Comparison of ENCODE assay signal across 31 cellular contexts in genomic region chr2:180180511-180180910, GRCh38.
"Had no signal": no experiment of that assay in that cellular context is flagged by ENCODE, and none has a peak within 500 bp of the region (broad histone marks: within the 10 kb centered on the region; RNA-seq: fewer than 3 reads in every experiment).

No MANE protein-coding gene starts in this region.

- H3K27me3 Mint-ChIP-seq: activated B cell treated with CpG ODN at 0.5 μM for 24 hours; activated CD8-positive, alpha-beta T cell treated with anti-CD3 and anti-CD28 coated beads for 36 hours; activated naive CD4-positive, alpha-beta T cell treated with anti-CD3 and anti-CD28 coated beads, Interleukin-2, amount 50 U/mL, for 24 hours; activated naive CD8-positive, alpha-beta T cell treated with anti-CD3 and anti-CD28 coated beads for 36 hours; activated naive CD8-positive, alpha-beta T cell treated with anti-CD3 and anti-CD28 coated beads, Interleukin-2, amount 50 U/mL, for 24 hours; activated T-helper 17 cell treated with anti-CD3 and anti-CD28 coated beads, Interleukin-2, amount 50 U/mL, for 72 hours had no signal

- H3K36me3 Mint-ChIP-seq: activated naive CD4-positive, alpha-beta T cell treated with anti-CD3 and anti-CD28 coated beads, Interleukin-2, amount 50 U/mL, for 24 hours; activated naive CD8-positive, alpha-beta T cell treated with anti-CD3 and anti-CD28 coated beads for 36 hours had no signal

- H3K4me1 Mint-ChIP-seq: activated B cell treated with CpG ODN at 0.5 μM for 24 hours; activated naive CD4-positive, alpha-beta T cell treated with anti-CD3 and anti-CD28 coated beads, Interleukin-2, amount 50 U/mL, for 24 hours; activated naive CD8-positive, alpha-beta T cell treated with anti-CD3 and anti-CD28 coated beads for 36 hours; activated naive CD8-positive, alpha-beta T cell treated with anti-CD3 and anti-CD28 coated beads, Interleukin-2, amount 50 U/mL, for 24 hours; activated T-helper 17 cell treated with anti-CD3 and anti-CD28 coated beads, Interleukin-2, amount 50 U/mL, for 72 hours had no signal

- H3K27me3 ChIP-seq: adrenal gland, body of pancreas, esophagus muscularis mucosa, foreskin keratinocyte, gastrocnemius medialis, heart left ventricle had no signal

- H3K4me3 Mint-ChIP-seq: activated B cell treated with CpG ODN at 0.5 μM for 24 hours; activated CD8-positive, alpha-beta T cell treated with anti-CD3 and anti-CD28 coated beads for 36 hours; activated naive CD4-positive, alpha-beta T cell treated with anti-CD3 and anti-CD28 coated beads for 36 hours; activated naive CD4-positive, alpha-beta T cell treated with anti-CD3 and anti-CD28 coated beads, Interleukin-2, amount 50 U/mL, for 24 hours; activated naive CD8-positive, alpha-beta T cell treated with anti-CD3 and anti-CD28 coated beads for 36 hours; activated naive CD8-positive, alpha-beta T cell treated with anti-CD3 and anti-CD28 coated beads, Interleukin-2, amount 50 U/mL, for 24 hours; activated T-cell treated with anti-CD3 and anti-CD28 coated beads, Interleukin-2, amount 50 U/mL, for 4 hours; activated T-helper 17 cell treated with anti-CD3 and anti-CD28 coated beads, Interleukin-2, amount 50 U/mL, for 72 hours; effector memory CD8-positive, alpha-beta T cell had no signal

- H3K27ac Mint-ChIP-seq: activated B cell treated with CpG ODN at 0.5 μM for 24 hours; activated CD8-positive, alpha-beta T cell treated with anti-CD3 and anti-CD28 coated beads for 36 hours; activated naive CD4-positive, alpha-beta T cell treated with anti-CD3 and anti-CD28 coated beads for 36 hours; activated naive CD4-positive, alpha-beta T cell treated with anti-CD3 and anti-CD28 coated beads, Interleukin-2, amount 50 U/mL, for 24 hours; activated naive CD8-positive, alpha-beta T cell treated with anti-CD3 and anti-CD28 coated beads for 36 hours; activated naive CD8-positive, alpha-beta T cell treated with anti-CD3 and anti-CD28 coated beads, Interleukin-2, amount 50 U/mL, for 24 hours; activated T-helper 17 cell treated with anti-CD3 and anti-CD28 coated beads, Interleukin-2, amount 50 U/mL, for 72 hours; effector memory CD8-positive, alpha-beta T cell had no signal

- H3K27ac ChIP-seq: adrenal gland, body of pancreas, esophagus muscularis mucosa, foreskin keratinocyte, gastrocnemius medialis, heart left ventricle, VCaP had no signal

- H3K9me3 ChIP-seq: adrenal gland, body of pancreas, esophagus muscularis mucosa, gastrocnemius medialis, heart left ventricle had no signal

- ATAC-seq: activated CD4-positive, CD25-positive, alpha-beta regulatory T cell treated with anti-CD3 and anti-CD28 coated beads, Interleukin-2, amount 50 U/mL, for 24 hours; activated CD8-positive, alpha-beta T cell treated with anti-CD3 and anti-CD28 coated beads for 36 hours; activated naive CD8-positive, alpha-beta T cell treated with anti-CD3 and anti-CD28 coated beads, Interleukin-2, amount 50 U/mL, for 24 hours; activated T-cell treated with anti-CD3 and anti-CD28 coated beads, Interleukin-2, amount 50 U/mL, for 4 hours; activated T-helper 17 cell treated with anti-CD3 and anti-CD28 coated beads, Interleukin-2, amount 50 U/mL, for 72 hours; body of pancreas; effector memory CD8-positive, alpha-beta T cell; foreskin keratinocyte; gastrocnemius medialis; heart left ventricle had no signal

- DNase-seq: activated B cell treated with CpG ODN at 0.5 μM for 24 hours; activated CD4-positive, alpha-beta T cell treated with anti-CD3 and anti-CD28 coated beads for 48 hours; activated CD4-positive, alpha-beta T cell treated with anti-CD3 and anti-CD28 coated beads, Interleukin-2, amount 50 U/mL, for 1 hour; activated CD4-positive, alpha-beta T cell treated with anti-CD3 and anti-CD28 coated beads, Interleukin-2, amount 50 U/mL, for 48 hours; activated CD8-positive, alpha-beta memory T cell treated with anti-CD3 and anti-CD28 coated beads for 24 hours; activated CD8-positive, alpha-beta T cell treated with anti-CD3 and anti-CD28 coated beads for 36 hours; activated effector memory CD4-positive, alpha-beta T cell treated with Interleukin-2 at 50 U/mL for 16 hours; activated naive CD4-positive, alpha-beta T cell treated with anti-CD3 and anti-CD28 coated beads for 36 hours; activated naive CD8-positive, alpha-beta T cell treated with anti-CD3 and anti-CD28 coated beads for 36 hours; activated naive CD8-positive, alpha-beta T cell treated with anti-CD3 and anti-CD28 coated beads, Interleukin-2, amount 50 U/mL, for 24 hours; activated T-cell treated with anti-CD3 and anti-CD28 coated beads, Interleukin-2, amount 50 U/mL, for 4 hours; adrenal gland; amygdala; aorta; body of pancreas; caudate nucleus; cortex of kidney; dermis blood vessel endothelial cell; effector CD4-positive, alpha-beta T cell; effector memory CD8-positive, alpha-beta T cell; erythroblast; foreskin keratinocyte; gastrocnemius medialis; glutamatergic neuron; heart left ventricle; T-helper 2 cell had no signal

- H3K4me1 ChIP-seq: adrenal gland, body of pancreas, esophagus muscularis mucosa, gastrocnemius medialis, heart left ventricle had no signal

- H3K36me3 ChIP-seq: adrenal gland, esophagus muscularis mucosa, gastrocnemius medialis, heart left ventricle had no signal

- H3K4me3 ChIP-seq: adrenal gland, body of pancreas, esophagus muscularis mucosa, gastrocnemius medialis, heart left ventricle had no signal

- H3K9me3 Mint-ChIP-seq: activated B cell treated with CpG ODN at 0.5 μM for 24 hours; activated CD8-positive, alpha-beta T cell treated with anti-CD3 and anti-CD28 coated beads for 36 hours; activated naive CD4-positive, alpha-beta T cell treated with anti-CD3 and anti-CD28 coated beads for 36 hours; activated naive CD4-positive, alpha-beta T cell treated with anti-CD3 and anti-CD28 coated beads, Interleukin-2, amount 50 U/mL, for 24 hours; activated naive CD8-positive, alpha-beta T cell treated with anti-CD3 and anti-CD28 coated beads for 36 hours; activated naive CD8-positive, alpha-beta T cell treated with anti-CD3 and anti-CD28 coated beads, Interleukin-2, amount 50 U/mL, for 24 hours; activated T-cell treated with anti-CD3 and anti-CD28 coated beads, Interleukin-2, amount 50 U/mL, for 4 hours; activated T-helper 17 cell treated with anti-CD3 and anti-CD28 coated beads, Interleukin-2, amount 50 U/mL, for 72 hours; effector memory CD8-positive, alpha-beta T cell had no signal
